Comparison of ENCODE assay signal across 9 cellular contexts in genomic region chr3:184562875-184563568, GRCh38. TPM values are rescaled to one million over a fixed set of nuclear protein-coding genes. Genes with fewer than 3 reads are reported as not detected.
DNase-seq lines count a peak whose midpoint lies in the region; ATAC-seq and TF ChIP-seq lines count a peak whose summit lies in the region.
"Had no signal": no experiment of that assay in that cellular context is flagged by ENCODE, and none has a peak within 500 bp of the region (broad histone marks: within the 10 kb centered on the region; RNA-seq: fewer than 3 reads in every experiment).

No MANE protein-coding gene starts in this region.

- no peak overlapping the region for H3K4me3 ChIP-seq in CD8-positive, alpha-beta T cell (ENCODE audit: low read depth, low read length)
- H3K4me3 ChIP-seq in RWPE2 (ENCODE audit: severe bottlenecking) (peak overlapping the region; percentile 59), prostate gland (peak overlapping the region; percentile 87 to 90)

- 16% methylated on average over 24 of the region's 24 CpGs for WGBS in prostate gland

- peaks cover 31% of the 10 kb centered on the region for H3K4me1 Mint-ChIP-seq in CD8-positive, alpha-beta T cell (ENCODE audit: low read depth)
- H3K4me1 Mint-ChIP-seq in glutamatergic neuron (ENCODE audit: low read depth, unreplicated experiment) = peaks cover 16% of the 10 kb centered on the region

- no peaks in the 10 kb centered on the region for H3K36me3 Mint-ChIP-seq in CD8-positive, alpha-beta T cell
- no peaks in the 10 kb centered on the region for H3K36me3 Mint-ChIP-seq in glutamatergic neuron (ENCODE audit: unreplicated experiment)

- no peak overlapping the region for H3K27ac ChIP-seq in CD8-positive, alpha-beta T cell (ENCODE audit: low read depth, low read length)
- no peak overlapping the region for H3K27ac ChIP-seq in RWPE2 (ENCODE audit: poor library complexity, severe bottlenecking)
- H3K27ac ChIP-seq in prostate gland = peak overlapping the region; percentile 83 to 87

- H3K27ac Mint-ChIP-seq in CD8-positive, alpha-beta T cell = no peak overlapping the region
- no peak overlapping the region for H3K27ac Mint-ChIP-seq in glutamatergic neuron (ENCODE audit: unreplicated experiment)

- no peak for TF ChIP-seq CTCF in CD8-positive, alpha-beta T cell (IDR thresholded peaks at IDR 0.05)
- TF ChIP-seq CTCF in RWPE2 (IDR thresholded peaks at IDR 0.05; ENCODE audit: poor library complexity, severe bottlenecking) (no peak), glutamatergic neuron (IDR thresholded peaks at IDR 0.05; ENCODE audit: partially characterized antibody, unreplicated experiment) (no peak), prostate gland (IDR thresholded peaks at IDR 0.05) (no peak)

- peaks cover 35% of the 10 kb centered on the region for H3K27me3 Mint-ChIP-seq in CD8-positive, alpha-beta T cell (ENCODE audit: low read depth)
- peaks cover 30% of the 10 kb centered on the region for H3K27me3 Mint-ChIP-seq in glutamatergic neuron (ENCODE audit: unreplicated experiment)

- POLR2A ChIA-PET in CD8-positive, alpha-beta T cell (lab: Charles Lee) = no interaction called here

- TF ChIP-seq POLR2A in prostate gland (IDR thresholded peaks at IDR 0.05) = no peak

- peaks cover 31% of the 10 kb centered on the region for H3K4me1 ChIP-seq in CD8-positive, alpha-beta T cell (ENCODE audit: insufficient read depth, low read length)
- H3K4me1 ChIP-seq in RWPE2 (ENCODE audit: insufficient read depth, poor library complexity, severe bottlenecking) (peaks cover 30% of the 10 kb centered on the region), prostate gland (replicated peaks) (peaks cover 35% of the 10 kb centered on the region)

- intact Hi-C loops in CD8-positive, alpha-beta T cell (cut with DNase I, micrococcal nuclease) = loop anchor here in 1 of 2 experiments (1.0 kb wide), 1 partner anchor 38 kb away; no protein-coding TSS in a partner anchor
- intact Hi-C loops in prostate gland (cut with DNase I) = no loop called here

- H3K4me3 Mint-ChIP-seq in CD8-positive, alpha-beta T cell = peak overlapping the region; percentile 49
- H3K4me3 Mint-ChIP-seq in glutamatergic neuron (ENCODE audit: unreplicated experiment) = peak overlapping the region; percentile 49

- no peaks in the 10 kb centered on the region for H3K36me3 ChIP-seq in CD8-positive, alpha-beta T cell (ENCODE audit: insufficient read depth, low read length)
- H3K36me3 ChIP-seq in RWPE2 (ENCODE audit: low read depth) = no peaks in the 10 kb centered on the region
- H3K36me3 ChIP-seq in prostate gland = no peaks in the 10 kb centered on the region

- H3K27me3 ChIP-seq in CD8-positive, alpha-beta T cell (ENCODE audit: insufficient read depth, low read length) = peaks cover 4% of the 10 kb centered on the region
- no peaks in the 10 kb centered on the region for H3K27me3 ChIP-seq in RWPE2 (ENCODE audit: insufficient read depth, poor library complexity, severe bottlenecking)
- no peaks in the 10 kb centered on the region for H3K27me3 ChIP-seq in prostate gland (replicated peaks; ENCODE audit: insufficient read depth)

- in situ Hi-C loops in KBM-7 (cut with MboI; ENCODE audit: low pct_unique_long_range_greater_than_20kb, low sequenced_read_pairs) = no loop called here

- H3K9me3 Mint-ChIP-seq in CD8-positive, alpha-beta T cell = no peaks in the 10 kb centered on the region
- H3K9me3 Mint-ChIP-seq in glutamatergic neuron (ENCODE audit: unreplicated experiment) = peaks cover 10% of the 10 kb centered on the region

- no peaks in the 10 kb centered on the region for H3K9me3 ChIP-seq in CD8-positive, alpha-beta T cell (ENCODE audit: low read length)
- no peaks in the 10 kb centered on the region for H3K9me3 ChIP-seq in RWPE2 (ENCODE audit: severe bottlenecking)
- no peaks in the 10 kb centered on the region for H3K9me3 ChIP-seq in prostate gland

- no peak for ATAC-seq in CD8-positive, alpha-beta T cell
- no peak for ATAC-seq in RWPE2 (ENCODE audit: low read depth)

- CTCF ChIA-PET in CD8-positive, alpha-beta T cell (lab: Charles Lee) = interaction anchor here (2.0 kb wide), 1 partner anchor 220 kb away, joined by 11 read pairs; no protein-coding TSS in a partner anchor

- DNase-seq in CD8-positive, alpha-beta T cell = no peak
- DNase-seq in RWPE2 (ENCODE audit: low spot score) = no peak
- no peak for DNase-seq in glutamatergic neuron
- DNase-seq in prostate gland (ENCODE audit: low spot score) = peak; percentile 52
- DNase-seq in activated CD8-positive, alpha-beta memory T cell treated with anti-CD3 and anti-CD28 coated beads, Interleukin-2, amount 50 U/mL, for 4 hours = no peak
- DNase-seq in KBM-7 = no peak
- DNase-seq in cortex of kidney (lab: John Stamatoyannopoulos, UW) = no peak
- no peak for DNase-seq in SHP77 treated with DMSO at 0.1 percent for 48 hours (lab: John Stamatoyannopoulos, UW)
- DNase-seq: SW 1271 had no signal

RNA-seq across cellular contexts. Expression of gene EPHB3, which starts 1.4 kb away (rescaled TPM):
- total RNA-seq in CD8-positive, alpha-beta T cell = not detected
- total RNA-seq in glutamatergic neuron (ENCODE audit: unreplicated experiment) (5.0 TPM), prostate gland (10 to 100 TPM; 11.9 to 25.2 TPM)

Comparison
In these comparisons a context has a peak if more than half of its experiments do, and no peak if none do; other contexts are left out.
1. H3K27ac ChIP-seq: peak in prostate gland (2 of 2); none in CD8-positive, alpha-beta T cell (single experiment) and RWPE2 (single experiment).